8 cellular contexts compared by ENCODE assay signal in genomic region chr4:56976283-56976877, GRCh38. TPM values are rescaled to one million over a fixed set of nuclear protein-coding genes. Genes with fewer than 3 reads are reported as not detected.
DNase-seq lines count a peak whose midpoint lies in the region; ATAC-seq and TF ChIP-seq lines count a peak whose summit lies in the region.

No MANE protein-coding gene starts in this region.

- no peaks in the 10 kb centered on the region for H3K27me3 Mint-ChIP-seq in activated T-helper 2 cell treated with anti-CD3 and anti-CD28 coated beads, Interferon-gamma antibody, Interleukin-2, Interleukin-4, amounts not matched to agents 10 μg/mL and 5 μg/mL and 100 μg/mL, durations not matched to agents 14 hours and 24 hours and 36 hours (ENCODE audit: low read depth)
- no peaks in the 10 kb centered on the region for H3K27me3 Mint-ChIP-seq in stimulated activated naive B cell treated with anti-CD40 and anti-IgM and Interleukin-4, amounts not matched to agents 10 μg/mL and 1 μg/mL and 100 μg/mL, for 72 hours

- no peak for TF ChIP-seq CTCF in BJ (IDR thresholded peaks at IDR 0.05; ENCODE audit: insufficient read depth, low read depth, low read length)

- intact Hi-C loops in activated T-helper 2 cell treated with anti-CD3 and anti-CD28 coated beads, Interferon-gamma antibody, Interleukin-2, Interleukin-4, amounts not matched to agents 10 μg/mL and 5 μg/mL and 100 μg/mL, durations not matched to agents 14 hours and 24 hours and 36 hours (cut with micrococcal nuclease), result loop anchor here (2.0 to 10.0 kb wide), 3 partner anchors 322 to 1029 kb away; partner anchors contain the start of genes CEP135 and SRP72

- H3K4me1 Mint-ChIP-seq in activated T-helper 2 cell treated with anti-CD3 and anti-CD28 coated beads, Interferon-gamma antibody, Interleukin-2, Interleukin-4, amounts not matched to agents 10 μg/mL and 5 μg/mL and 100 μg/mL, durations not matched to agents 14 hours and 24 hours and 36 hours (ENCODE audit: low read depth), result peaks cover 34% of the 10 kb centered on the region
- H3K4me1 Mint-ChIP-seq in stimulated activated naive B cell treated with anti-CD40 and anti-IgM and Interleukin-4, amounts not matched to agents 10 μg/mL and 1 μg/mL and 100 μg/mL, for 72 hours, result peaks cover 25 to 47% of the 10 kb centered on the region in 2 donors

- CTCF ChIA-PET in BJ (lab: Yijun Ruan, JAX), result interaction anchor here (2.4 kb wide), 1 partner anchor 14 kb away, joined by 11 read pairs; no protein-coding TSS in a partner anchor

- peaks cover 67% of the 10 kb centered on the region for H3K36me3 Mint-ChIP-seq in activated T-helper 2 cell treated with anti-CD3 and anti-CD28 coated beads, Interferon-gamma antibody, Interleukin-2, Interleukin-4, amounts not matched to agents 10 μg/mL and 5 μg/mL and 100 μg/mL, durations not matched to agents 14 hours and 24 hours and 36 hours (ENCODE audit: low read depth)
- peaks cover 28 to 43% of the 10 kb centered on the region in 2 donors for H3K36me3 Mint-ChIP-seq in stimulated activated naive B cell treated with anti-CD40 and anti-IgM and Interleukin-4, amounts not matched to agents 10 μg/mL and 1 μg/mL and 100 μg/mL, for 72 hours

- peaks cover 6% of the 10 kb centered on the region for H3K36me3 ChIP-seq in BJ (ENCODE audit: control insufficient read depth, insufficient read depth, low read length)

- H3K27me3 ChIP-seq in BJ (ENCODE audit: control insufficient read depth, insufficient read depth, low read length), result no peaks in the 10 kb centered on the region

- H3K4me3 ChIP-seq in BJ (ENCODE audit: low read depth, low read length) (peak overlapping the region; percentile 86), iPS-11a (ENCODE audit: low read depth, low read length) (peak overlapping the region; percentile 89)

- no peak for DNase-seq in BJ (ENCODE audit: low read depth)
- DNase-seq in activated T-helper 2 cell treated with anti-CD3 and anti-CD28 coated beads, Interferon-gamma antibody, Interleukin-2, Interleukin-4, amounts not matched to agents 10 μg/mL and 5 μg/mL and 100 μg/mL, durations not matched to agents 14 hours and 24 hours and 36 hours (ENCODE audit: low spot score), result no peak
- peak; percentile 3 for DNase-seq in stimulated activated naive B cell treated with anti-CD40 and anti-IgM and Interleukin-4, amounts not matched to agents 10 μg/mL and 1 μg/mL and 100 μg/mL, for 72 hours
- no peak for DNase-seq in DMS114 treated with DMSO at 0.1 percent for 48 hours (lab: John Stamatoyannopoulos, UW; ENCODE audit: unreplicated experiment)
- no peak for DNase-seq in DMS153 (lab: John Stamatoyannopoulos, UW)
- no peak for DNase-seq in stimulated activated CD8-positive, alpha-beta memory T cell treated with anti-CD3 and anti-CD28 coated beads, Interleukin-4, amount 100 ng/mL, for 48 hours

- peak overlapping the region; percentile 100 for H3K4me3 Mint-ChIP-seq in activated T-helper 2 cell treated with anti-CD3 and anti-CD28 coated beads, Interferon-gamma antibody, Interleukin-2, Interleukin-4, amounts not matched to agents 10 μg/mL and 5 μg/mL and 100 μg/mL, durations not matched to agents 14 hours and 24 hours and 36 hours (ENCODE audit: low read depth)
- H3K4me3 Mint-ChIP-seq in stimulated activated naive B cell treated with anti-CD40 and anti-IgM and Interleukin-4, amounts not matched to agents 10 μg/mL and 1 μg/mL and 100 μg/mL, for 72 hours, result peak overlapping the region; percentile 85 to 99

- peaks cover 19% of the 10 kb centered on the region for H3K9me3 Mint-ChIP-seq in activated T-helper 2 cell treated with anti-CD3 and anti-CD28 coated beads, Interferon-gamma antibody, Interleukin-2, Interleukin-4, amounts not matched to agents 10 μg/mL and 5 μg/mL and 100 μg/mL, durations not matched to agents 14 hours and 24 hours and 36 hours
- H3K9me3 Mint-ChIP-seq in stimulated activated naive B cell treated with anti-CD40 and anti-IgM and Interleukin-4, amounts not matched to agents 10 μg/mL and 1 μg/mL and 100 μg/mL, for 72 hours, result peaks cover 0 to 2% of the 10 kb centered on the region in 2 donors

- POLR2A ChIA-PET in BJ (lab: Charles Lee), result no interaction called here

- peak overlapping the region; percentile 28 for H3K27ac Mint-ChIP-seq in activated T-helper 2 cell treated with anti-CD3 and anti-CD28 coated beads, Interferon-gamma antibody, Interleukin-2, Interleukin-4, amounts not matched to agents 10 μg/mL and 5 μg/mL and 100 μg/mL, durations not matched to agents 14 hours and 24 hours and 36 hours
- H3K27ac Mint-ChIP-seq in stimulated activated naive B cell treated with anti-CD40 and anti-IgM and Interleukin-4, amounts not matched to agents 10 μg/mL and 1 μg/mL and 100 μg/mL, for 72 hours, result peak overlapping the region; percentile 47

- ATAC-seq in HG02885 (IDR thresholded peaks at IDR 0.05; ENCODE audit: poor library complexity, unreplicated experiment), result peak; percentile 2
- ATAC-seq in stimulated activated naive B cell treated with anti-CD40 and anti-IgM and Interleukin-4, amounts not matched to agents 10 μg/mL and 1 μg/mL and 100 μg/mL, for 72 hours (replicated peaks), result no peak

RNA-seq across cellular contexts. Expression of gene NOA1, which starts 1.0 kb away (rescaled TPM):
- 15.5 and 15.9 TPM in 2 replicates for polyA plus RNA-seq in BJ (2011; rRNA removed)
- polyA minus RNA-seq in BJ (2011; rRNA and poly(A)+ RNA removed), result 6.9 and 7.4 TPM in 2 replicates
- total RNA-seq in activated T-helper 2 cell treated with anti-CD3 and anti-CD28 coated beads, Interferon-gamma antibody, Interleukin-2, Interleukin-4, amounts not matched to agents 10 μg/mL and 5 μg/mL and 100 μg/mL, durations not matched to agents 14 hours and 24 hours and 36 hours, result 16.5 and 18.1 TPM in 2 replicates

RNA-seq across cellular contexts. Expression of gene POLR2B, which starts 2.3 kb away (rescaled TPM):
- polyA plus RNA-seq in BJ (2011; rRNA removed), result 44.6 and 85.0 TPM in 2 replicates
- 35.6 and 41.3 TPM in 2 replicates for polyA minus RNA-seq in BJ (2011; rRNA and poly(A)+ RNA removed)
- 153 and 155 TPM in 2 replicates for total RNA-seq in activated T-helper 2 cell treated with anti-CD3 and anti-CD28 coated beads, Interferon-gamma antibody, Interleukin-2, Interleukin-4, amounts not matched to agents 10 μg/mL and 5 μg/mL and 100 μg/mL, durations not matched to agents 14 hours and 24 hours and 36 hours
